Comparison of ENCODE assay signal across 22 cellular contexts in the genomic region with DNA sequence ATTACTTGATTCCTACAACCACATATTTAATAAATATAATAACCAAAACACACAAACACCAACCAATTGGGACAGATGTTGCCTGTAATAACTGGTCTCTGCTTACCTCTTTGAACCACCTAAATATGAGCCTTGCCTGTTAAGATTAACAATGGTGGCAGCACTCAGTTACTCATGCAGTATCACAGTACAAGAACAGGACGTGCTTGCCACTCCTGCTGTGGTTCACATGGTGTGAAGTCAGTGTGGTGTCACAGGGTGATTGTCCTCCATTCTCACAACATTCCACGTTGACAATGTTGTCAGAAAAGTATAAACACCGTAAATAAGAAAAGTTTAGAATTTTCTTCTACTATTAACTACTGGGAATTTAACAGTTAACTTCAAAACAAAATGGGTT.
DNase-seq lines count a peak whose midpoint lies in the region; ATAC-seq, FAIRE-seq and TF ChIP-seq lines count a peak whose summit lies in the region.
"Had no signal": no experiment of that assay in that cellular context is flagged by ENCODE, and none has a peak within 500 bp of the region (broad histone marks: within the 10 kb centered on the region; RNA-seq: fewer than 3 reads in every experiment).

No MANE protein-coding gene starts in this region.

- ATAC-seq in esophagus mucosa (peak; percentile 87), HG03457 (IDR thresholded peaks at IDR 0.05; ENCODE audit: unreplicated experiment) (no peak)

- DNase-seq in GM12891 (ENCODE audit: insufficient read length, low spot score) (no peak), M059J (ENCODE audit: low read depth) (peak; percentile 23), renal cortical epithelial cell (ENCODE audit: low read depth) (peak; percentile 28), GF-D8 (lab: John Stamatoyannopoulos, UW) (no peak), NCI-H2171 (lab: John Stamatoyannopoulos, UW) (no peak)
- DNase-seq: activated CD4-positive, alpha-beta memory T cell treated with anti-CD3 and anti-CD28 coated beads for 36 hours; activated CD4-positive, CD25-positive, alpha-beta regulatory T cell treated with anti-CD3 and anti-CD28 coated beads, Interleukin-2, amount 50 U/mL, for 72 hours; activated CD8-positive, alpha-beta memory T cell treated with anti-CD3 and anti-CD28 coated beads, Interleukin-2, amount 50 U/mL, for 4 hours; activated naive CD4-positive, alpha-beta T cell treated with anti-CD3 and anti-CD28 coated beads, Interleukin-2, amount 50 U/mL, for 16 hours; amygdala; Caco-2; caudate nucleus; H7; NCI-H2081; NCI-H226; occipital lobe; spleen; stimulated activated CD4-positive, alpha-beta T cell treated with anti-CD3 and anti-CD28 coated beads, Interleukin-2, amount 100 ng/mL, for 48 hours; transverse colon had no signal

- FAIRE-seq in GM12891 (lab: Jason Lieb, UNC), result peak; percentile 31
- FAIRE-seq: TTC549 had no signal

- no peak for TF ChIP-seq POLR2A in GM12891 (IDR thresholded peaks at IDR 0.05; ENCODE audit: low read depth, low read length)

TF ChIP-seq in GM12891, 5 proteins besides CTCF, POLR2A, EP300 and RAD21:
- TF ChIP-seq SPI1 (IDR thresholded peaks at IDR 0.05; ENCODE audit: low read depth, low read length) (no peak), PAX5 (IDR thresholded peaks at IDR 0.05; ENCODE audit: insufficient read depth, low read length, severe bottlenecking) (no peak), POU2F2 (IDR thresholded peaks at IDR 0.05; ENCODE audit: low read depth, low read length) (no peak), TAF1 (IDR thresholded peaks at IDR 0.05; ENCODE audit: low read depth, low read length) (no peak), POLR2AphosphoS5 (IDR thresholded peaks at IDR 0.05; ENCODE audit: low read depth, low read length) (no peak)

Comparison
In these comparisons a context has a peak if more than half of its experiments do, and no peak if none do; other contexts are left out.
1. DNase-seq: peak in M059J (single experiment) and renal cortical epithelial cell (single experiment); none in GM12891 (single experiment), GF-D8 (single experiment) and NCI-H2171 (single experiment).